Comparison of ENCODE assay signal across 9 cellular contexts in genomic region chr5:114101153-114101552, GRCh38.
DNase-seq lines count a peak whose midpoint lies in the region; ATAC-seq and TF ChIP-seq lines count a peak whose summit lies in the region.
"Had no signal": no experiment of that assay in that cellular context is flagged by ENCODE, and none has a peak within 500 bp of the region (broad histone marks: within the 10 kb centered on the region; RNA-seq: fewer than 3 reads in every experiment).

No MANE protein-coding gene starts in this region.

- H3K4me3 Mint-ChIP-seq in glutamatergic neuron (ENCODE audit: unreplicated experiment) = no peak overlapping the region
- no peak overlapping the region for H3K4me3 Mint-ChIP-seq in activated T-helper 1 cell treated with anti-CD3 and anti-CD28 coated beads, Interleukin-12 subunit alpha, Interleukin-12 subunit beta, Interleukin-2, Interleukin-4 antibody, amounts not matched to agents 30 ng/mL and 10 ng/mL and 1 ng/mL, durations not matched to agents 14 hours and 24 hours and 36 hours

- CTCF ChIA-PET in RWPE1 (lab: Yijun Ruan, JAX) = interaction anchor here (0.6 to 1.2 kb wide), 5 partner anchors 53 to 437 kb away, joined by 3 to 8 read pairs (median 3); no protein-coding TSS in a partner anchor

- intact Hi-C loops in activated T-helper 1 cell treated with anti-CD3 and anti-CD28 coated beads, Interleukin-12 subunit alpha, Interleukin-12 subunit beta, Interleukin-2, Interleukin-4 antibody, amounts not matched to agents 30 ng/mL and 10 ng/mL and 1 ng/mL, durations not matched to agents 14 hours and 24 hours and 36 hours (cut with micrococcal nuclease) = no loop called here

- H3K36me3 Mint-ChIP-seq in glutamatergic neuron (ENCODE audit: unreplicated experiment) = no peaks in the 10 kb centered on the region
- no peaks in the 10 kb centered on the region for H3K36me3 Mint-ChIP-seq in activated T-helper 1 cell treated with anti-CD3 and anti-CD28 coated beads, Interleukin-12 subunit alpha, Interleukin-12 subunit beta, Interleukin-2, Interleukin-4 antibody, amounts not matched to agents 30 ng/mL and 10 ng/mL and 1 ng/mL, durations not matched to agents 14 hours and 24 hours and 36 hours (ENCODE audit: low read depth)

- no peaks in the 10 kb centered on the region for H3K4me1 Mint-ChIP-seq in glutamatergic neuron (ENCODE audit: low read depth, unreplicated experiment)
- H3K4me1 Mint-ChIP-seq in activated T-helper 1 cell treated with anti-CD3 and anti-CD28 coated beads, Interleukin-12 subunit alpha, Interleukin-12 subunit beta, Interleukin-2, Interleukin-4 antibody, amounts not matched to agents 30 ng/mL and 10 ng/mL and 1 ng/mL, durations not matched to agents 14 hours and 24 hours and 36 hours (ENCODE audit: low read depth) = no peaks in the 10 kb centered on the region

- H3K27me3 Mint-ChIP-seq in glutamatergic neuron (ENCODE audit: unreplicated experiment) = peaks cover 2% of the 10 kb centered on the region
- H3K27me3 Mint-ChIP-seq in activated T-helper 1 cell treated with anti-CD3 and anti-CD28 coated beads, Interleukin-12 subunit alpha, Interleukin-12 subunit beta, Interleukin-2, Interleukin-4 antibody, amounts not matched to agents 30 ng/mL and 10 ng/mL and 1 ng/mL, durations not matched to agents 14 hours and 24 hours and 36 hours (ENCODE audit: insufficient read depth) = no peaks in the 10 kb centered on the region

- TF ChIP-seq CTCF in RWPE1 (conservative IDR thresholded peaks at IDR 0.05; ENCODE audit: low read depth) (peak; percentile 52), glutamatergic neuron (IDR thresholded peaks at IDR 0.05; ENCODE audit: partially characterized antibody, unreplicated experiment) (peak; percentile 62)

- DNase-seq in SIG-M5 treated with dmso at 0.1 percent for 504 hours (lab: John Stamatoyannopoulos, UW; ENCODE audit: unreplicated experiment) (peak; percentile 23), SIG-M5 (lab: John Stamatoyannopoulos, UW) (no peak), RWPE1 (ENCODE audit: low spot score) (peak; percentile 38), glutamatergic neuron (no peak), activated T-cell treated with anti-CD3 and anti-CD28 coated beads for 4 hours (no peak)
- DNase-seq in activated CD4-positive, CD25-positive, alpha-beta regulatory T cell (lab: John Stamatoyannopoulos, UW) = no peak
- DNase-seq in activated T-helper 1 cell treated with anti-CD3 and anti-CD28 coated beads, Interleukin-12 subunit alpha, Interleukin-12 subunit beta, Interleukin-2, Interleukin-4 antibody, amounts not matched to agents 30 ng/mL and 10 ng/mL and 1 ng/mL, durations not matched to agents 14 hours and 24 hours and 36 hours (ENCODE audit: low spot score) = no peak

- ATAC-seq in HG02973 (IDR thresholded peaks at IDR 0.05; ENCODE audit: unreplicated experiment) = peak; percentile 77
- ATAC-seq: activated naive CD4-positive, alpha-beta T cell treated with anti-CD3 and anti-CD28 coated beads, Interleukin-2, amount 50 U/mL, for 72 hours had no signal

- H3K27ac ChIP-seq in RWPE1 = no peak overlapping the region

- H3K27ac Mint-ChIP-seq in glutamatergic neuron (ENCODE audit: unreplicated experiment) = no peak overlapping the region
- no peak overlapping the region for H3K27ac Mint-ChIP-seq in activated T-helper 1 cell treated with anti-CD3 and anti-CD28 coated beads, Interleukin-12 subunit alpha, Interleukin-12 subunit beta, Interleukin-2, Interleukin-4 antibody, amounts not matched to agents 30 ng/mL and 10 ng/mL and 1 ng/mL, durations not matched to agents 14 hours and 24 hours and 36 hours
- H3K27ac Mint-ChIP-seq: activated naive CD4-positive, alpha-beta T cell treated with anti-CD3 and anti-CD28 coated beads, Interleukin-2, amount 50 U/mL, for 72 hours had no signal

- POLR2A ChIA-PET in RWPE1 (lab: Yijun Ruan, JAX; ENCODE audit: low non-redundant PET) = no interaction called here

- H3K9me3 Mint-ChIP-seq in glutamatergic neuron (ENCODE audit: unreplicated experiment) = no peaks in the 10 kb centered on the region
- no peaks in the 10 kb centered on the region for H3K9me3 Mint-ChIP-seq in activated T-helper 1 cell treated with anti-CD3 and anti-CD28 coated beads, Interleukin-12 subunit alpha, Interleukin-12 subunit beta, Interleukin-2, Interleukin-4 antibody, amounts not matched to agents 30 ng/mL and 10 ng/mL and 1 ng/mL, durations not matched to agents 14 hours and 24 hours and 36 hours

Comparison
In these comparisons a context has a peak if more than half of its experiments do, and no peak if none do; other contexts are left out.
1. DNase-seq: peak in SIG-M5 treated with dmso at 0.1 percent for 504 hours (single experiment) and RWPE1 (single experiment); none in SIG-M5 (single experiment), glutamatergic neuron (single experiment), activated CD4-positive, CD25-positive, alpha-beta regulatory T cell (0 of 4), activated T-helper 1 cell treated with anti-CD3 and anti-CD28 coated beads, Interleukin-12 subunit alpha, Interleukin-12 subunit beta, Interleukin-2, Interleukin-4 antibody, amounts not matched to agents 30 ng/mL and 10 ng/mL and 1 ng/mL, durations not matched to agents 14 hours and 24 hours and 36 hours (single experiment) and activated T-cell treated with anti-CD3 and anti-CD28 coated beads for 4 hours (single experiment).